15 cellular contexts compared by ENCODE assay signal in the genomic region with DNA sequence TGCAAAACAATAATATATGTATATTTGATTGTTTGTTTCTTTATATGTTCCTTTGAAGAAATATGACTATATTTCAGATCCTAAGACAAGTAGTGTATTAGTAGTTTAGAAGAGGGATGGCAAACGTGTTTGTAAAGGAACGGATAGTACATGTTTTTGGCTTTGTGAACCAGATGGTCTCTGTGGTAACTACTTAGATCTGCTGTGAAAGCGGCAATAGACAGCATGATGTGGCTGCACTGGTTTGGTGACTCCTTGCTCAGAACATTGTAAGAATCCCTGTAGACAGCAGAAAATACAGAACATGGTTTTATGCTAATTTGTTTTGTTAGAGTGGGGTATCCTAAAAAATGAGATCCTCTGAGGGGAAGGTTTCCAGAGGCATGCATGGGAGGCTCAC. TPM values are rescaled to one million over a fixed set of nuclear protein-coding genes. Genes with fewer than 3 reads are reported as not detected.
A peak's percentile ranks its signal among the peaks of the same experiment; 100 is the strongest.
DNase-seq lines count a peak whose midpoint lies in the region; ATAC-seq, FAIRE-seq and TF ChIP-seq lines count a peak whose summit lies in the region.
"Had no signal": no experiment of that assay in that cellular context is flagged by ENCODE, and none has a peak within 500 bp of the region (broad histone marks: within the 10 kb centered on the region; RNA-seq: fewer than 3 reads in every experiment).

No MANE protein-coding gene starts in this region.

- H3K9me2 ChIP-seq in Karpas-422 (replicated peaks; ENCODE audit: insufficient read depth, low read length) (no peaks in the 10 kb centered on the region), PC-3 (replicated peaks; ENCODE audit: low read length) (no peaks in the 10 kb centered on the region)

- H3K27ac ChIP-seq in DND-41 (ENCODE audit: low read length), result no peak overlapping the region
- H3K27ac ChIP-seq in Karpas-422 (ENCODE audit: low read length), result peak overlapping the region; percentile 82
- no peak overlapping the region for H3K27ac ChIP-seq in PC-3 (ENCODE audit: low read length)
- H3K27ac ChIP-seq: hepatocyte, transverse colon had no signal

- POLR2A ChIA-PET in PC-3 (lab: Charles Lee; ENCODE audit: unreplicated experiment), result no interaction called here

- no TSS peak for BruUV-seq in PC-3 (replicated peaks; lab: Mats Ljungman, UMichigan)

- H3F3A ChIP-seq in PC-3 (ENCODE audit: low read length, unreplicated experiment), result no peaks in the 10 kb centered on the region

- H3K9me3 ChIP-seq in DND-41 (ENCODE audit: insufficient read depth, low read length, severe bottlenecking) (no peaks in the 10 kb centered on the region), Karpas-422 (ENCODE audit: low read length) (no peaks in the 10 kb centered on the region), PC-3 (ENCODE audit: low read length) (no peaks in the 10 kb centered on the region)
- H3K9me3 ChIP-seq: HAP-1, right atrium auricular region, transverse colon had no signal

- ATAC-seq in DND-41 (ENCODE audit: insufficient read depth, low read depth) (no peak), GM19035 (IDR thresholded peaks at IDR 0.05; ENCODE audit: unreplicated experiment) (peak; percentile 9), PC-3 (no peak)

- FAIRE-seq in D721Med (lab: Jason Lieb, UNC), result no peak

- no peak overlapping the region for H3K4me3 ChIP-seq in DND-41 (ENCODE audit: low read depth in 1 of 2, low read length in 2 of 2)
- no peak overlapping the region for H3K4me3 ChIP-seq in Karpas-422 (ENCODE audit: low read length)
- no peak overlapping the region for H3K4me3 ChIP-seq in fibroblast of mammary gland (ENCODE audit: control insufficient read depth, low read depth, low read length)
- no peak overlapping the region for H3K4me3 ChIP-seq in PC-3 (ENCODE audit: low read length)
- H3K4me3 ChIP-seq: hepatocyte, right atrium auricular region, transverse colon had no signal

- CTCF ChIA-PET in PC-3 (lab: Charles Lee), result no interaction called here

- H3K4me1 ChIP-seq in DND-41 (ENCODE audit: insufficient read depth, low read length) (peaks cover 38% of the 10 kb centered on the region), Karpas-422 (ENCODE audit: low read length) (peaks cover 34% of the 10 kb centered on the region), PC-3 (ENCODE audit: insufficient read depth, low read length) (peaks cover 20% of the 10 kb centered on the region)

- intact Hi-C loops in PC-3 (cut with micrococcal nuclease), result no loop called here

- peaks cover 76% of the 10 kb centered on the region for H3K79me2 ChIP-seq in DND-41 (ENCODE audit: insufficient read depth, low read length)
- peaks cover 65% of the 10 kb centered on the region for H3K79me2 ChIP-seq in Karpas-422 (ENCODE audit: low read length)
- H3K79me2 ChIP-seq in PC-3 (ENCODE audit: low read length), result peaks cover 41% of the 10 kb centered on the region

- TF ChIP-seq CTCF in DND-41 (IDR thresholded peaks at IDR 0.05; ENCODE audit: borderline replicate concordance, extremely low read depth, low read length, poor library complexity, severe bottlenecking) (no peak), fibroblast of mammary gland (conservative IDR thresholded peaks at IDR 0.05; ENCODE audit: control insufficient read depth, insufficient read depth, low read depth, low read length) (no peak), D721Med (IDR thresholded peaks at IDR 0.05; ENCODE audit: insufficient read depth, missing control alignments) (no peak), PC-3 (conservative IDR thresholded peaks at IDR 0.05; ENCODE audit: low read depth, low read length) (no peak)

- no peaks in the 10 kb centered on the region; the same call in 1 of the 2 replicates for H4K20me1 ChIP-seq in DND-41 (ENCODE audit: insufficient read depth, low read length)
- no peaks in the 10 kb centered on the region for H4K20me1 ChIP-seq in Karpas-422 (ENCODE audit: insufficient read depth, low read depth, low read length)
- H4K20me1 ChIP-seq in PC-3 (ENCODE audit: low read length), result no peaks in the 10 kb centered on the region

- peak overlapping the region; percentile 74; the same call in 1 of the 2 replicates for H3K4me2 ChIP-seq in DND-41 (ENCODE audit: insufficient read depth, low read length)
- H3K4me2 ChIP-seq in Karpas-422 (ENCODE audit: low read depth, low read length, poor library complexity, severe bottlenecking), result peak overlapping the region; percentile 79
- H3K4me2 ChIP-seq in PC-3 (ENCODE audit: low read length), result no peak overlapping the region
- H3K4me2 ChIP-seq: hepatocyte had no signal

- DNase-seq in DND-41 (no peak), Karpas-422 (no peak), fibroblast of mammary gland (ENCODE audit: low read depth) (peak; percentile 11), kidney glomerular epithelial cell (lab: John Stamatoyannopoulos, UW) (no peak), D721Med (ENCODE audit: insufficient read length, low spot score) (no peak), PC-3 (no peak)
- DNase-seq in stimulated activated CD4-positive, alpha-beta T cell treated with anti-CD3 and anti-CD28 coated beads, Interleukin-1b, Interleukin-23, amount 100 ng/mL, for 48 hours, result no peak
- DNase-seq: activated CD4-positive, alpha-beta T cell treated with anti-CD3 and anti-CD28 coated beads for 4 hours; activated naive CD4-positive, alpha-beta T cell treated with Interleukin-2 at 50 U/mL for 16 hours; mesenchymal stem cell; transverse colon had no signal

- H3K9ac ChIP-seq in DND-41 (ENCODE audit: low read depth, low read length), result no peak overlapping the region
- no peak overlapping the region for H3K9ac ChIP-seq in Karpas-422 (ENCODE audit: low read length)
- H3K9ac ChIP-seq in PC-3 (ENCODE audit: low read length), result no peak overlapping the region

- H3K36me3 ChIP-seq in DND-41 (ENCODE audit: insufficient read depth, low read length), result peaks cover 20% of the 10 kb centered on the region; the same call in 1 of the 2 replicates
- peaks cover 10% of the 10 kb centered on the region; the same call in 1 of the 2 replicates for H3K36me3 ChIP-seq in Karpas-422 (ENCODE audit: insufficient read depth, low read length)
- no peaks in the 10 kb centered on the region for H3K36me3 ChIP-seq in PC-3 (ENCODE audit: low read depth, low read length)
- H3K36me3 ChIP-seq: HAP-1 had no signal

- no peaks in the 10 kb centered on the region for H3K27me3 ChIP-seq in DND-41 (ENCODE audit: insufficient read depth, low read length, poor library complexity)
- H3K27me3 ChIP-seq in Karpas-422 (ENCODE audit: low read length), result no peaks in the 10 kb centered on the region
- no peaks in the 10 kb centered on the region for H3K27me3 ChIP-seq in PC-3 (ENCODE audit: low read length)
- H3K27me3 ChIP-seq: hepatocyte, right atrium auricular region, transverse colon had no signal

- H2AFZ ChIP-seq in DND-41 (ENCODE audit: low read depth, low read length), result no peak overlapping the region
- no peak overlapping the region for H2AFZ ChIP-seq in Karpas-422 (ENCODE audit: low read length)
- no peak overlapping the region for H2AFZ ChIP-seq in PC-3 (ENCODE audit: low read length)
- H2AFZ ChIP-seq: hepatocyte had no signal

RNA-seq across cellular contexts. Expression of gene ACADM, which starts 3.1 kb away (rescaled TPM):
- total RNA-seq in Karpas-422 (2014; rRNA removed; shearing (Covaris generic); ENCODE audit: low replicate concordance), result 104 and 109 TPM in 2 replicates
- 25.0 and 29.0 TPM in 2 replicates for total RNA-seq in PC-3 (2014; rRNA removed)

RNA-seq across cellular contexts. Expression of gene RABGGTB, which starts 58.5 kb away (rescaled TPM):
- total RNA-seq in Karpas-422 (2014; rRNA removed; shearing (Covaris generic); ENCODE audit: low replicate concordance), result 59.2 and 114 TPM in 2 replicates
- 88.0 and 91.7 TPM in 2 replicates for total RNA-seq in PC-3 (2014; rRNA removed)
